In the genomic region with DNA sequence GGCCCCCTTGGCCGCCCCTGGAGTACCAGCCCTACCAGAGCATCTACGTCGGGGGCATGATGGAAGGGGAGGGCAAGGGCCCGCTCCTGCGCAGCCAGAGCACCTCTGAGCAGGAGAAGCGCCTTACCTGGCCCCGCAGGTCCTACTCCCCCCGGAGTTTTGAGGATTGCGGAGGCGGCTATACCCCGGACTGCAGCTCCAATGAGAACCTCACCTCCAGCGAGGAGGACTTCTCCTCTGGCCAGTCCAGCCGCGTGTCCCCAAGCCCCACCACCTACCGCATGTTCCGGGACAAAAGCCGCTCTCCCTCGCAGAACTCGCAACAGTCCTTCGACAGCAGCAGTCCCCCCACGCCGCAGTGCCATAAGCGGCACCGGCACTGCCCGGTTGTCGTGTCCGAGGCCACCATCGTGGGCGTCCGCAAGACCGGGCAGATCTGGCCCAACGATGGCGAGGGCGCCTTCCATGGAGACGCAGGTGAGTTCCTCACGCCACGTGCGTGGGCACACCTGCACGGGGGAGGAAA, we compare ENCODE assay signal across 10 cellular contexts. TPM values are rescaled to one million over a fixed set of nuclear protein-coding genes. Genes with fewer than 3 reads are reported as not detected.
A peak's percentile ranks its signal among the peaks of the same experiment; 100 is the strongest.
DNase-seq lines count a peak whose midpoint lies in the region; ATAC-seq lines count a peak whose summit lies in the region.
"Had no signal": no experiment of that assay in that cellular context is flagged by ENCODE, and none has a peak within 500 bp of the region (broad histone marks: within the 10 kb centered on the region; RNA-seq: fewer than 3 reads in every experiment).

No MANE protein-coding gene starts in this region.

- H3K36me3 Mint-ChIP-seq in IgD-negative memory B cell: no peaks in the 10 kb centered on the region
- H3K36me3 Mint-ChIP-seq in activated T-cell treated with anti-CD3 and anti-CD28 coated beads, Interleukin-2, amount 50 U/mL, for 72 hours (ENCODE audit: insufficient read depth in 2 of 2): peaks cover 8 to 9% of the 10 kb centered on the region in 2 donors

- peaks cover 31 to 51% (median 48%) of the 10 kb centered on the region in 3 donors for H3K4me1 Mint-ChIP-seq in IgD-negative memory B cell
- peaks cover 69% of the 10 kb centered on the region for H3K4me1 Mint-ChIP-seq in activated T-cell treated with anti-CD3 and anti-CD28 coated beads, Interleukin-2, amount 50 U/mL, for 72 hours (ENCODE audit: low read depth)

- peak overlapping the region; percentile 78 to 94 (median 90) for H3K4me3 Mint-ChIP-seq in IgD-negative memory B cell
- H3K4me3 Mint-ChIP-seq in activated T-cell treated with anti-CD3 and anti-CD28 coated beads, Interleukin-2, amount 50 U/mL, for 72 hours: peak overlapping the region; percentile 92

- peak; percentile 14 to 28 for DNase-seq in activated T-cell treated with anti-CD3 and anti-CD28 coated beads, Interleukin-2, amount 50 U/mL, for 72 hours
- peak; percentile 29 for DNase-seq in stimulated activated naive CD8-positive, alpha-beta T cell treated with anti-CD3 and anti-CD28 coated beads, Interleukin-15, Interleukin-2, amounts not matched to agents 100 U/mL and 50 U/mL, for 24 hours
- DNase-seq in anterior cingulate cortex (lab: John Stamatoyannopoulos, UW): no peak
- no peak for DNase-seq in DMS79 (lab: John Stamatoyannopoulos, UW)
- no peak for DNase-seq in stimulated activated naive CD4-positive, alpha-beta T cell treated with Interleukin-2 at 50 U/mL for 16 hours (lab: John Stamatoyannopoulos, UW)

- peaks cover 0 to 3% (median 0%) of the 10 kb centered on the region in 3 donors for H3K9me3 Mint-ChIP-seq in IgD-negative memory B cell
- H3K9me3 Mint-ChIP-seq in activated T-cell treated with anti-CD3 and anti-CD28 coated beads, Interleukin-2, amount 50 U/mL, for 72 hours: peaks cover 0 to 2% of the 10 kb centered on the region in 2 donors

- peak overlapping the region; percentile 78 for H3K4me3 ChIP-seq in iPS-11a (ENCODE audit: low read depth, low read length)

- peaks cover 12% of the 10 kb centered on the region for H3K27me3 Mint-ChIP-seq in IgD-negative memory B cell
- no peaks in the 10 kb centered on the region for H3K27me3 Mint-ChIP-seq in activated T-cell treated with anti-CD3 and anti-CD28 coated beads, Interleukin-2, amount 50 U/mL, for 72 hours (ENCODE audit: low read depth)

- no peak for ATAC-seq in activated T-cell treated with anti-CD3 and anti-CD28 coated beads, Interleukin-2, amount 50 U/mL, for 72 hours (replicated peaks in 1 of 2)
- ATAC-seq in stimulated activated naive CD8-positive, alpha-beta T cell treated with anti-CD3 and anti-CD28 coated beads, Interleukin-15, Interleukin-2, amounts not matched to agents 100 U/mL and 50 U/mL, for 24 hours: no peak
- no peak for ATAC-seq in GM21526 (IDR thresholded peaks at IDR 0.05; ENCODE audit: low FRiP score, unreplicated experiment)

- H3K27ac Mint-ChIP-seq in IgD-negative memory B cell: peak overlapping the region; percentile 76 to 96 (median 78)
- H3K27ac Mint-ChIP-seq in activated T-cell treated with anti-CD3 and anti-CD28 coated beads, Interleukin-2, amount 50 U/mL, for 72 hours: no peak overlapping the region

RNA-seq across cellular contexts. Expression of a gene that starts 1.5 kb away (rescaled TPM):
- polyA plus RNA-seq in IgD-negative memory B cell: 5.9 TPM
- 10 to 100 TPM; 40.3 to 50.0 TPM for total RNA-seq in activated T-cell treated with anti-CD3 and anti-CD28 coated beads, Interleukin-2, amount 50 U/mL, for 72 hours

RNA-seq across cellular contexts. Expression of a gene that starts 36.5 kb away (rescaled TPM):
- polyA plus RNA-seq in IgD-negative memory B cell: 1.8 TPM
- total RNA-seq in activated T-cell treated with anti-CD3 and anti-CD28 coated beads, Interleukin-2, amount 50 U/mL, for 72 hours: under 1 TPM; 0.14 to 0.19 TPM

RNA-seq across cellular contexts. Expression of a gene that starts 40.0 kb away (rescaled TPM):
- polyA plus RNA-seq in IgD-negative memory B cell: 0.39 TPM
- total RNA-seq in activated T-cell treated with anti-CD3 and anti-CD28 coated beads, Interleukin-2, amount 50 U/mL, for 72 hours: 1 to 10 TPM in 1 of 2 donors, under 1 TPM in 1; 0.79 to 1.4 TPM
- total RNA-seq: LHCN-M2, myocyte had no signal

Comparison
In these comparisons a context has a peak if more than half of its experiments do, and no peak if none do; other contexts are left out.
1. DNase-seq: peak in activated T-cell treated with anti-CD3 and anti-CD28 coated beads, Interleukin-2, amount 50 U/mL, for 72 hours (2 of 2) and stimulated activated naive CD8-positive, alpha-beta T cell treated with anti-CD3 and anti-CD28 coated beads, Interleukin-15, Interleukin-2, amounts not matched to agents 100 U/mL and 50 U/mL, for 24 hours (single experiment); none in anterior cingulate cortex (0 of 58), DMS79 (single experiment) and stimulated activated naive CD4-positive, alpha-beta T cell treated with Interleukin-2 at 50 U/mL for 16 hours (single experiment).